ENCODE assay signal across 8 cellular contexts in genomic region chrX:53288173-53288572, GRCh38. TPM values are rescaled to one million over a fixed set of nuclear protein-coding genes. Genes with fewer than 3 reads are reported as not detected.
A peak's percentile ranks its signal among the peaks of the same experiment; 100 is the strongest.
DNase-seq lines count a peak whose midpoint lies in the region; FAIRE-seq and TF ChIP-seq lines count a peak whose summit lies in the region.

No MANE protein-coding gene starts in this region.

- H3K9me3 ChIP-seq in DOHH2 (ENCODE audit: control insufficient read depth, insufficient read depth, low read length) (no peaks in the 10 kb centered on the region), PC-9 (ENCODE audit: insufficient read depth, low read depth) (no peaks in the 10 kb centered on the region)

- H3K4me2 ChIP-seq in DOHH2 (ENCODE audit: low read length) (peak overlapping the region; percentile 51), mesendoderm (ENCODE audit: low read length) (no peak overlapping the region), PC-9 (no peak overlapping the region)

- H3K23ac ChIP-seq in mesendoderm (ENCODE audit: low read length): no peak overlapping the region

- intact Hi-C loops in PC-9 (cut with micrococcal nuclease; ENCODE audit: unreplicated experiment): no loop called here

- H4K8ac ChIP-seq in mesendoderm (ENCODE audit: low read depth, low read length): no peak overlapping the region

- H3K27ac ChIP-seq in DOHH2 (ENCODE audit: low read depth, low read length): no peak overlapping the region
- no peak overlapping the region for H3K27ac ChIP-seq in mesendoderm (ENCODE audit: low read depth, low read length)
- no peak overlapping the region for H3K27ac ChIP-seq in PC-9

- WGBS in mesendoderm (ENCODE audit: extremely low coverage, insufficient coverage, low lambda C conversion rate): no CpG with 5 or more reads among the region's 8 CpGs

- no TSS peak for BruUV-seq in PC-9 (replicated peaks; lab: Mats Ljungman, UMichigan)

- H3K27me3 ChIP-seq in DOHH2 (ENCODE audit: control insufficient read depth, low read length) (no peaks in the 10 kb centered on the region), mesendoderm (ENCODE audit: insufficient read depth, low read length, poor library complexity) (no peaks in the 10 kb centered on the region), PC-9 (ENCODE audit: insufficient read depth, low read depth) (no peaks in the 10 kb centered on the region)

- no peak for FAIRE-seq in RCC 7860 (lab: Jason Lieb, UNC)

- no peak overlapping the region for H2BK120ac ChIP-seq in mesendoderm (ENCODE audit: low read depth, low read length)

- H3K9me2 ChIP-seq in DOHH2 (replicated peaks; ENCODE audit: control insufficient read depth, low read length) (no peaks in the 10 kb centered on the region), PC-9 (ENCODE audit: insufficient read depth) (no peaks in the 10 kb centered on the region)

- no peak overlapping the region for H3K9ac ChIP-seq in mesendoderm (ENCODE audit: low read length)

- POLR2A ChIA-PET in PC-9 (lab: Charles Lee; ENCODE audit: unreplicated experiment): no interaction called here

- H3K4me1 ChIP-seq in DOHH2 (ENCODE audit: control insufficient read depth, low read length) (peaks cover 26% of the 10 kb centered on the region), mesendoderm (ENCODE audit: control insufficient read depth, low read depth, low read length) (no peaks in the 10 kb centered on the region), PC-9 (replicated peaks; ENCODE audit: insufficient read depth) (0 out of 2 replicates have a peak, but pooled peaks cover 10% of the 10 kb centered on the region)

- H2AFZ ChIP-seq in PC-9: no peak overlapping the region

- TF ChIP-seq CTCF in DOHH2 (IDR thresholded peaks at IDR 0.05; ENCODE audit: low read depth, low read length, poor library complexity, severe bottlenecking): no peak
- TF ChIP-seq CTCF in astrocyte of the spinal cord (IDR thresholded peaks at IDR 0.05; ENCODE audit: low read depth, low read length): no peak
- TF ChIP-seq CTCF in PC-9 (conservative IDR thresholded peaks at IDR 0.05): no peak

- no peak overlapping the region for H2AK5ac ChIP-seq in mesendoderm (ENCODE audit: low read length)

- H4K5ac ChIP-seq in mesendoderm (ENCODE audit: low read length): no peak overlapping the region

- DNase-seq in NCI-H1417 treated with DMSO at 0.1 percent for 48 hours (lab: John Stamatoyannopoulos, UW): peak; percentile 32
- DNase-seq in astrocyte of the spinal cord (ENCODE audit: low read depth, low spot score): peak; percentile 23
- DNase-seq in mesendoderm: peak; percentile 83
- DNase-seq in NK-92 (lab: John Stamatoyannopoulos, UW; ENCODE audit: unreplicated experiment): no peak
- no peak for DNase-seq in cerebellar nuclear complex (lab: John Stamatoyannopoulos, UW)
- no peak for DNase-seq in PC-9
- DNase-seq in RCC 7860 (ENCODE audit: low spot score): no peak

- H3K79me2 ChIP-seq in DOHH2 (ENCODE audit: control insufficient read depth, low read length): no peaks in the 10 kb centered on the region
- no peaks in the 10 kb centered on the region for H3K79me2 ChIP-seq in mesendoderm (ENCODE audit: control insufficient read depth, insufficient read depth, low read length)
- H3K79me2 ChIP-seq in PC-9 (ENCODE audit: low read depth): no peaks in the 10 kb centered on the region

- H3K36me3 ChIP-seq in DOHH2 (ENCODE audit: control insufficient read depth, low read length): no peaks in the 10 kb centered on the region
- H3K36me3 ChIP-seq in mesendoderm (ENCODE audit: control insufficient read depth, insufficient read depth, low read length): no peaks in the 10 kb centered on the region
- H3K36me3 ChIP-seq in PC-9 (ENCODE audit: low read depth): no peaks in the 10 kb centered on the region

- CTCF ChIA-PET in PC-9 (lab: Charles Lee): interaction anchor here (1.3 kb wide), 1 partner anchor 27 kb away, joined by 3 read pairs; no protein-coding TSS in a partner anchor

- no peaks in the 10 kb centered on the region for H3F3A ChIP-seq in DOHH2 (ENCODE audit: control insufficient read depth, insufficient read depth)
- no peaks in the 10 kb centered on the region for H3F3A ChIP-seq in PC-9 (ENCODE audit: insufficient read depth, low read depth)

- no peak overlapping the region for H3K56ac ChIP-seq in mesendoderm (ENCODE audit: low read length)

- H2BK5ac ChIP-seq in mesendoderm (ENCODE audit: low read length): no peak overlapping the region

- H3K4ac ChIP-seq in mesendoderm (ENCODE audit: low read depth, low read length): no peak overlapping the region

- H4K20me1 ChIP-seq in DOHH2 (ENCODE audit: control insufficient read depth, insufficient read depth, low read depth, low read length) (no peaks in the 10 kb centered on the region), PC-9 (ENCODE audit: insufficient read depth) (no peaks in the 10 kb centered on the region)

- H3K4me3 ChIP-seq in DOHH2 (ENCODE audit: low read length) (peak overlapping the region; percentile 17; the same call in 1 of the 2 replicates), astrocyte of the spinal cord (ENCODE audit: low read depth, low read length) (no peak overlapping the region), mesendoderm (ENCODE audit: low read length) (no peak overlapping the region), PC-9 (no peak overlapping the region)

- H2BK15ac ChIP-seq in mesendoderm (replicated peaks; ENCODE audit: low read depth): no peak overlapping the region

- H3K18ac ChIP-seq in mesendoderm (ENCODE audit: low read length): no peak overlapping the region

- in situ Hi-C loops in astrocyte of the spinal cord (cut with HindIII; ENCODE audit: low sequenced_read_pairs): no loop called here

- H3K79me1 ChIP-seq in mesendoderm (ENCODE audit: low read length): no peaks in the 10 kb centered on the region

RNA-seq across cellular contexts. Expression of gene IQSEC2, which starts 6.8 kb away (rescaled TPM):
- polyA plus RNA-seq in mesendoderm (2013, experiment 1 of 2): 18.7 TPM
- polyA plus RNA-seq in mesendoderm (2013, experiment 2 of 2): 19.1 TPM
- total RNA-seq in PC-9 (2021): 45.7 and 49.3 TPM in 2 replicates

Comparison
In these comparisons a context has a peak if more than half of its experiments do, and no peak if none do; other contexts are left out.
1. DNase-seq: peak in NCI-H1417 treated with DMSO at 0.1 percent for 48 hours (single experiment), astrocyte of the spinal cord (single experiment) and mesendoderm (single experiment); none in NK-92 (single experiment), cerebellar nuclear complex (0 of 2), PC-9 (0 of 2) and RCC 7860 (single experiment).